1 cellular context compared by ENCODE assay signal in the genomic region with DNA sequence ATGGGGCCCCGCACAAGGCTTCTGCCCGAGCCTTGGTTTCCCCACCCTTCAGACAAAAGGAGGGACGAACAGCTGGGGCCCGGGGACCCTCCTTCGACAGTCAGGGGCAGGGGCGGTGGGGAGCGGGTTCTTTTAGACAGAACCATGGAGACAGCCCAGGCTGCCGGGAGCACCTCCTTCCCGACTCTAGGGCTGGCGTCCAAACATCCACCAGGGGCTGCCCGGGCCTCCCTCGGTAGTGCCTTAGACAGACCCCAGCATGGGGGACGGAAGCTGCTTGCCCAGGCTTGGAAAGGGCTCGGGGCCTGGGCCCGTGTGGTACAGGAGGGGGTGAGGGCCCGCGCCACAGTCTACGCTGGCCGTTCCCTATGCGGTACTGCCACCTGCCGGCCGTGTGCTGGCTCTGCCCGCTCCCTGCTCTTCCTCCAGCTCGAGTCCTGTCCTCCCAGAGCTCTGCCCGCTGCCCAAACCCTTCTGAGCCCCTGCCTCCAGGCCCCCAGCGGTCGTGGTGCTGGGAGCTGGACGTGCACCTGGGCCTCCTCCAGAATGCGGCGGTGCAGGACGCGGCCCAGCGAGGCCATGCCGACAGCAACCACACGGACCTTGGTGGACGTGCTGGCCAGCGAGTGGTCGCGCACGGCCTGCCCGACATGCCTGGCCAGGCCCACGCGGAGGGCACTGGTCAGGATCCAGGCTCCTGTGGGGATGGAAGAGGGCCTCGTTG.
TF ChIP-seq lines count a peak whose summit lies in the region.

No MANE protein-coding gene starts in this region.

TF ChIP-seq in Ishikawa, 13 proteins besides CTCF, POLR2A, EP300 and RAD21 (continued from another document):
- TF ChIP-seq REST (IDR thresholded peaks at IDR 0.05; ENCODE audit: low read depth) (no peak), TAF1 (IDR thresholded peaks at IDR 0.05; ENCODE audit: low read depth) (no peak), EGR1 (IDR thresholded peaks at IDR 0.05) (no peak), USF1 (IDR thresholded peaks at IDR 0.05) (no peak), MAX (IDR thresholded peaks at IDR 0.05) (no peak), YY1 (IDR thresholded peaks at IDR 0.05; ENCODE audit: low read depth) (no peak), CEBPB (IDR thresholded peaks at IDR 0.05) (no peak), FOXM1 (IDR thresholded peaks at IDR 0.05; ENCODE audit: borderline replicate concordance, low read depth) (no peak)
